In genomic region chr17:44124118-44124438, GRCh38 we compare ENCODE assay signal across 8 cellular contexts. TPM values are rescaled to one million over a fixed set of nuclear protein-coding genes. Genes with fewer than 3 reads are reported as not detected.
A peak's percentile ranks its signal among the peaks of the same experiment; 100 is the strongest.
DNase-seq lines count a peak whose midpoint lies in the region; ATAC-seq and TF ChIP-seq lines count a peak whose summit lies in the region.

No MANE protein-coding gene starts in this region.

- no peaks in the 10 kb centered on the region for H3K79me2 ChIP-seq in SU-DHL-6 (ENCODE audit: insufficient read depth, low read length)

- no peaks in the 10 kb centered on the region for H3K9me2 ChIP-seq in SU-DHL-6 (replicated peaks; ENCODE audit: insufficient read depth, low read length)

- no peaks in the 10 kb centered on the region for H3K36me3 ChIP-seq in SU-DHL-6 (ENCODE audit: low read length)

- peak overlapping the region; percentile 78 for H3K4me2 ChIP-seq in SU-DHL-6 (ENCODE audit: low read depth, low read length, poor library complexity, severe bottlenecking)

- TF ChIP-seq CTCF in SU-DHL-6 (IDR thresholded peaks at IDR 0.05; ENCODE audit: insufficient read depth, low read length, poor library complexity, severe bottlenecking) (no peak), fibroblast of pulmonary artery (IDR thresholded peaks at IDR 0.05; ENCODE audit: low read length, missing control alignments) (no peak), retinal pigment epithelial cell (conservative IDR thresholded peaks at IDR 0.05; ENCODE audit: low read depth, low read length) (no peak), omental fat pad (IDR thresholded peaks at IDR 0.05) (no peak)

- no peak overlapping the region for H3K27ac ChIP-seq in SU-DHL-6 (ENCODE audit: low read depth, low read length)

- H3F3A ChIP-seq in SU-DHL-6 (ENCODE audit: insufficient read depth), result no peaks in the 10 kb centered on the region

- H3K4me3 ChIP-seq in GM08714 (ENCODE audit: low read length), result peak overlapping the region; percentile 63
- H3K4me3 ChIP-seq in SU-DHL-6 (ENCODE audit: insufficient read depth, low read length, poor library complexity, severe bottlenecking), result peak overlapping the region; percentile 64
- H3K4me3 ChIP-seq in fibroblast of pulmonary artery (replicated peaks; ENCODE audit: low read depth, low read length), result peak overlapping the region; percentile 57
- peak overlapping the region; percentile 82 for H3K4me3 ChIP-seq in retinal pigment epithelial cell (ENCODE audit: low read length)

- no peak for ATAC-seq in omental fat pad (ENCODE audit: low FRiP score)

- H2AFZ ChIP-seq in SU-DHL-6 (ENCODE audit: low read depth, low read length, severe bottlenecking), result peak overlapping the region; percentile 95

- H3K9me3 ChIP-seq in SU-DHL-6 (ENCODE audit: insufficient read depth, low read length), result no peaks in the 10 kb centered on the region

- H3K27me3 ChIP-seq in SU-DHL-6 (ENCODE audit: low read length), result no peaks in the 10 kb centered on the region

- H4K20me1 ChIP-seq in SU-DHL-6 (ENCODE audit: low read depth, low read length), result no peaks in the 10 kb centered on the region

- H3K9ac ChIP-seq in SU-DHL-6 (ENCODE audit: low read length), result peak overlapping the region; percentile 64

- DNase-seq in fibroblast of pulmonary artery (ENCODE audit: low read depth) (no peak), retinal pigment epithelial cell (ENCODE audit: low read depth) (no peak), DMS 273 (lab: John Stamatoyannopoulos, UW; ENCODE audit: unreplicated experiment) (no peak), HUDEP-2 (lab: John Stamatoyannopoulos, UW; ENCODE audit: unreplicated experiment in 76 of 76) (no peak), RKO (ENCODE audit: low spot score) (no peak), omental fat pad (ENCODE audit: low spot score) (no peak)

RNA-seq across cellular contexts. Expression of gene HDAC5, which starts 0.6 kb away (rescaled TPM):
- 10 to 100 TPM; 52.5 to 91.9 (median 62.4) TPM for total RNA-seq in omental fat pad

RNA-seq across cellular contexts. Expression of gene HROB, which starts 17.7 kb away (rescaled TPM):
- 1 to 10 TPM; 1.0 to 5.2 (median 1.5) TPM for total RNA-seq in omental fat pad

RNA-seq across cellular contexts. Expression of gene ASB16, which starts 46.4 kb away (rescaled TPM):
- total RNA-seq in omental fat pad, result under 1 TPM in 1 of 4 donors, not detected in 3; 0.19 TPM

RNA-seq across cellular contexts. Expression of gene G6PC3, which starts 53.5 kb away (rescaled TPM):
- 10 to 100 TPM; 30.1 to 58.3 (median 39.0) TPM for total RNA-seq in omental fat pad

RNA-seq across cellular contexts. Expression of gene LSM12, which starts 57.6 kb away (rescaled TPM):
- total RNA-seq in omental fat pad, result 10 to 100 TPM; 24.6 to 52.9 (median 47.4) TPM
